In genomic region chr2:109348645-109349554, GRCh38 we compare ENCODE assay signal across 8 cellular contexts.
DNase-seq lines count a peak whose midpoint lies in the region; ATAC-seq and TF ChIP-seq lines count a peak whose summit lies in the region.

No MANE protein-coding gene starts in this region.

- no peaks in the 10 kb centered on the region for H3K27me3 ChIP-seq in thyroid gland

- intact Hi-C loops in thyroid gland (cut with DNase I), result no loop called here

- no peak overlapping the region for H3K27ac ChIP-seq in thyroid gland

- no peaks in the 10 kb centered on the region for H3K36me3 ChIP-seq in thyroid gland

- no peak for ATAC-seq in GM18520 (IDR thresholded peaks at IDR 0.05; ENCODE audit: unreplicated experiment)

- H3K9me3 ChIP-seq in thyroid gland, result no peaks in the 10 kb centered on the region

- WGBS in thyroid gland, 2 donors, result 73 to 78% methylated on average over 14 of the region's 14 CpGs

- H3K4me3 ChIP-seq in thyroid gland (replicated peaks in 1 of 3), result no peak overlapping the region

- peak; percentile 22 for DNase-seq in stimulated activated CD4-positive, alpha-beta T cell treated with anti-CD3 and anti-CD28 coated beads, Interleukin-4, amount 100 ng/mL, for 24 hours
- DNase-seq in stimulated activated CD4-positive, alpha-beta T cell treated with anti-CD3 and anti-CD28 coated beads, Interleukin-4, amount 100 ng/mL, for 4 hours, result no peak
- DNase-seq in NCI-H345 treated with DMSO at 0.1 percent for 48 hours (lab: John Stamatoyannopoulos, UW; ENCODE audit: unreplicated experiment) (peak; percentile 56), AML-193 (lab: John Stamatoyannopoulos, UW) (no peak), thyroid gland (no peak), SKM-1 treated with dmso at 0.1 percent for 144 hours (lab: John Stamatoyannopoulos, UW; ENCODE audit: unreplicated experiment) (no peak)
- DNase-seq in effector CD4-positive, alpha-beta T cell, result peak; percentile 28

- peaks cover 34 to 58% of the 10 kb centered on the region in 2 donors for H3K4me1 ChIP-seq in thyroid gland

- no peak for TF ChIP-seq POLR2A in thyroid gland (IDR thresholded peaks at IDR 0.05)

- no peak for TF ChIP-seq CTCF in thyroid gland (IDR thresholded peaks at IDR 0.05)

Comparison
In these comparisons a context has a peak if more than half of its experiments do, and no peak if none do; other contexts are left out.
1. DNase-seq: peak in stimulated activated CD4-positive, alpha-beta T cell treated with anti-CD3 and anti-CD28 coated beads, Interleukin-4, amount 100 ng/mL, for 24 hours (single experiment), NCI-H345 treated with DMSO at 0.1 percent for 48 hours (single experiment) and effector CD4-positive, alpha-beta T cell (single experiment); none in stimulated activated CD4-positive, alpha-beta T cell treated with anti-CD3 and anti-CD28 coated beads, Interleukin-4, amount 100 ng/mL, for 4 hours (0 of 2), AML-193 (0 of 2), thyroid gland (0 of 2) and SKM-1 treated with dmso at 0.1 percent for 144 hours (single experiment).